Comparison of ENCODE assay signal across 24 cellular contexts in genomic region chr15:52492132-52492531, GRCh38. TPM values are rescaled to one million over a fixed set of nuclear protein-coding genes. Genes with fewer than 3 reads are reported as not detected.
DNase-seq lines count a peak whose midpoint lies in the region; ATAC-seq and TF ChIP-seq lines count a peak whose summit lies in the region.
"Had no signal": no experiment of that assay in that cellular context is flagged by ENCODE, and none has a peak within 500 bp of the region (broad histone marks: within the 10 kb centered on the region; RNA-seq: fewer than 3 reads in every experiment).

No MANE protein-coding gene starts in this region.

- H3K4me1 Mint-ChIP-seq in effector memory CD8-positive, alpha-beta T cell (ENCODE audit: low read depth in 2 of 2): peaks cover 40 to 62% of the 10 kb centered on the region in 2 donors
- H3K4me1 Mint-ChIP-seq in activated CD4-positive, alpha-beta T cell treated with anti-CD3 and anti-CD28 coated beads for 36 hours: peaks cover 39% of the 10 kb centered on the region

- H3K27ac ChIP-seq in PC-3 (ENCODE audit: low read length) (peak overlapping the region; percentile 41), neutrophil (peak overlapping the region; percentile 9), heart right ventricle (no peak overlapping the region)
- H3K27ac ChIP-seq: HL-60, KMS-11 had no signal

- H3K9ac ChIP-seq in PC-3 (ENCODE audit: low read length): no peak overlapping the region
- H3K9ac ChIP-seq: KMS-11 had no signal

- H3K4me2 ChIP-seq in PC-3 (ENCODE audit: low read length): no peak overlapping the region
- H3K4me2 ChIP-seq: KMS-11 had no signal

- H3K9me2 ChIP-seq in PC-3 (replicated peaks; ENCODE audit: low read length): no peaks in the 10 kb centered on the region

- H3K36me3 Mint-ChIP-seq in effector memory CD8-positive, alpha-beta T cell (ENCODE audit: insufficient read depth): peaks cover 3% of the 10 kb centered on the region
- no peaks in the 10 kb centered on the region for H3K36me3 Mint-ChIP-seq in activated CD4-positive, alpha-beta T cell treated with anti-CD3 and anti-CD28 coated beads for 36 hours (ENCODE audit: low read depth)
- H3K36me3 Mint-ChIP-seq: CD8-positive, alpha-beta T cell; IgD-negative memory B cell had no signal

- H3K27me3 ChIP-seq in PC-3 (ENCODE audit: low read length) (no peaks in the 10 kb centered on the region), neutrophil (no peaks in the 10 kb centered on the region), heart right ventricle (no peaks in the 10 kb centered on the region)

- no peaks in the 10 kb centered on the region for H3K9me3 Mint-ChIP-seq in effector memory CD8-positive, alpha-beta T cell
- no peaks in the 10 kb centered on the region for H3K9me3 Mint-ChIP-seq in activated CD4-positive, alpha-beta T cell treated with anti-CD3 and anti-CD28 coated beads for 36 hours (ENCODE audit: low read depth)
- H3K9me3 Mint-ChIP-seq: CD8-positive, alpha-beta T cell; IgD-negative memory B cell had no signal

- POLR2A ChIA-PET in PC-3 (lab: Charles Lee; ENCODE audit: unreplicated experiment): no interaction called here
- POLR2A ChIA-PET in activated CD4-positive, alpha-beta T cell treated with anti-CD3 and anti-CD28 coated beads for 36 hours (lab: Charles Lee): no interaction called here

- no peak overlapping the region for H3K4me3 Mint-ChIP-seq in effector memory CD8-positive, alpha-beta T cell
- no peak overlapping the region for H3K4me3 Mint-ChIP-seq in activated CD4-positive, alpha-beta T cell treated with anti-CD3 and anti-CD28 coated beads for 36 hours
- H3K4me3 Mint-ChIP-seq: CD8-positive, alpha-beta T cell had no signal

- no peaks in the 10 kb centered on the region for H4K20me1 ChIP-seq in PC-3 (ENCODE audit: low read length)

- DNase-seq in PC-3 (no peak), amniotic stem cell (lab: John Stamatoyannopoulos, UW) (no peak), kidney tubule cell (ENCODE audit: low spot score) (no peak), heart right ventricle (no peak)
- DNase-seq in effector memory CD8-positive, alpha-beta T cell: no peak
- DNase-seq in activated CD4-positive, alpha-beta T cell treated with anti-CD3 and anti-CD28 coated beads for 36 hours: no peak
- DNase-seq: C1 segment of cervical spinal cord; Caco-2; CD8-positive, alpha-beta T cell; DMS 273 treated with DMSO at 0.1 percent for 48 hours; DMS79; GDM1; MM.1S; NCI-H1694; NCI-H2029 treated with DMSO at 0.1 percent for 48 hours; NCI-H446 treated with DMSO at 0.1 percent for 48 hours; NCI-H526; RPMI8226; SHP77 had no signal

- no peaks in the 10 kb centered on the region for H3K27me3 Mint-ChIP-seq in effector memory CD8-positive, alpha-beta T cell
- H3K27me3 Mint-ChIP-seq in activated CD4-positive, alpha-beta T cell treated with anti-CD3 and anti-CD28 coated beads for 36 hours: no peaks in the 10 kb centered on the region
- H3K27me3 Mint-ChIP-seq: IgD-negative memory B cell had no signal

- CTCF ChIA-PET in PC-3 (lab: Charles Lee): no interaction called here
- CTCF ChIA-PET in activated CD4-positive, alpha-beta T cell treated with anti-CD3 and anti-CD28 coated beads for 36 hours (lab: Charles Lee): no interaction called here

- H2AFZ ChIP-seq in PC-3 (ENCODE audit: low read length): no peak overlapping the region

- no peaks in the 10 kb centered on the region for H3K36me3 ChIP-seq in PC-3 (ENCODE audit: low read depth, low read length)
- H3K36me3 ChIP-seq in neutrophil: no peaks in the 10 kb centered on the region
- no peaks in the 10 kb centered on the region for H3K36me3 ChIP-seq in heart right ventricle

- H3K4me1 ChIP-seq in PC-3 (ENCODE audit: insufficient read depth, low read length) (peaks cover 26% of the 10 kb centered on the region), neutrophil (ENCODE audit: control insufficient read depth in 1 of 2, insufficient read depth in 1 of 2, low read depth in 1 of 2, low read length in 1 of 2) (peaks cover 17 to 18% of the 10 kb centered on the region in 2 experiments), heart right ventricle (peaks cover 0 to 54% (median 17%) of the 10 kb centered on the region in 9 donors)
- H3K4me1 ChIP-seq: Caco-2 had no signal

- H3K4me3 ChIP-seq in PC-3 (ENCODE audit: low read length) (no peak overlapping the region), neutrophil (ENCODE audit: low read depth in 1 of 2, low read length in 1 of 2) (no peak overlapping the region), heart right ventricle (no peak overlapping the region)
- H3K4me3 ChIP-seq: GM12878 had no signal

- 84 to 90% methylated on average over 4 of the region's 4 CpGs for WGBS in heart right ventricle, 2 donors

- no peaks in the 10 kb centered on the region for H3K9me3 ChIP-seq in PC-3 (ENCODE audit: low read length)
- H3K9me3 ChIP-seq in neutrophil: no peaks in the 10 kb centered on the region
- no peaks in the 10 kb centered on the region for H3K9me3 ChIP-seq in heart right ventricle
- H3K9me3 ChIP-seq: Caco-2 had no signal

- no peak for ATAC-seq in PC-3
- ATAC-seq in effector memory CD8-positive, alpha-beta T cell (replicated peaks): no peak
- no peak for ATAC-seq in activated CD4-positive, alpha-beta T cell treated with anti-CD3 and anti-CD28 coated beads for 36 hours
- ATAC-seq in heart right ventricle: no peak
- ATAC-seq: CD8-positive, alpha-beta T cell; GM12878 had no signal

- peaks cover 4% of the 10 kb centered on the region for H3F3A ChIP-seq in PC-3 (ENCODE audit: low read length, unreplicated experiment)

- peak overlapping the region; percentile 39 to 49 for H3K27ac Mint-ChIP-seq in effector memory CD8-positive, alpha-beta T cell
- H3K27ac Mint-ChIP-seq in activated CD4-positive, alpha-beta T cell treated with anti-CD3 and anti-CD28 coated beads for 36 hours: no peak overlapping the region
- H3K27ac Mint-ChIP-seq: CD8-positive, alpha-beta T cell had no signal

- no TSS peak for BruUV-seq in PC-3 (replicated peaks; lab: Mats Ljungman, UMichigan)

- TF ChIP-seq CTCF in PC-3 (conservative IDR thresholded peaks at IDR 0.05; ENCODE audit: low read depth, low read length): no peak
- no peak for TF ChIP-seq CTCF in neutrophil (IDR thresholded peaks at IDR 0.05)
- TF ChIP-seq CTCF in heart right ventricle (IDR thresholded peaks at IDR 0.05): no peak

- H3K79me2 ChIP-seq in PC-3 (ENCODE audit: low read length): peaks cover 28% of the 10 kb centered on the region

- intact Hi-C loops in PC-3 (cut with micrococcal nuclease): no loop called here
- intact Hi-C loops in activated CD4-positive, alpha-beta T cell treated with anti-CD3 and anti-CD28 coated beads for 36 hours (cut with DNase I, micrococcal nuclease): loop anchor here in 1 of 2 experiments (10.0 kb wide), 1 partner anchor 713 kb away; no protein-coding TSS in a partner anchor
- intact Hi-C loops in heart right ventricle (cut with DNase I): no loop called here

RNA-seq across cellular contexts. Expression of gene MYO5A, which starts 36.5 kb away (rescaled TPM):
- 42.1 and 55.7 TPM in 2 replicates for total RNA-seq in PC-3 (2014; rRNA removed)
- total RNA-seq in activated CD4-positive, alpha-beta T cell treated with anti-CD3 and anti-CD28 coated beads for 36 hours: 10 to 100 TPM; 22.5 TPM
- 10 to 100 TPM in 1 of 10 donors, 1 to 10 TPM in 9; 5.0 to 15.7 (median 6.9) TPM for total RNA-seq in heart right ventricle
- 1 to 10 TPM; 3.1 to 3.7 TPM for polyA plus RNA-seq in heart right ventricle

Comparison
In these comparisons a context has a peak if more than half of its experiments do, and no peak if none do; other contexts are left out.
1. H3K27ac ChIP-seq: peak in PC-3 (single experiment) and neutrophil (single experiment); none in heart right ventricle (0 of 10).